In genomic region chr14:99232406-99233214, GRCh38 we compare ENCODE assay signal across 13 cellular contexts. TPM values are rescaled to one million over a fixed set of nuclear protein-coding genes. Genes with fewer than 3 reads are reported as not detected.
DNase-seq lines count a peak whose midpoint lies in the region; ATAC-seq lines count a peak whose summit lies in the region.
"Had no signal": no experiment of that assay in that cellular context is flagged by ENCODE, and none has a peak within 500 bp of the region (broad histone marks: within the 10 kb centered on the region; RNA-seq: fewer than 3 reads in every experiment).

No MANE protein-coding gene starts in this region.

- CTCF ChIA-PET in activated naive CD4-positive, alpha-beta T cell treated with anti-CD3 and anti-CD28 coated beads for 36 hours (lab: Charles Lee): interaction anchor here (0.7 to 3.9 kb wide), 6 partner anchors 9 to 427 kb away, joined by 3 to 21 read pairs (median 4); no protein-coding TSS in a partner anchor

- H3K27me3 Mint-ChIP-seq in activated naive CD4-positive, alpha-beta T cell treated with anti-CD3 and anti-CD28 coated beads for 36 hours (ENCODE audit: low read depth): no peaks in the 10 kb centered on the region
- H3K27me3 Mint-ChIP-seq in activated T-helper 1 cell treated with anti-CD3 and anti-CD28 coated beads, Interleukin-12 subunit alpha, Interleukin-12 subunit beta, Interleukin-2, Interleukin-4 antibody, amounts not matched to agents 30 ng/mL and 10 ng/mL and 1 ng/mL, durations not matched to agents 14 hours and 24 hours and 36 hours (ENCODE audit: insufficient read depth): no peaks in the 10 kb centered on the region

- ATAC-seq in GM21737 (IDR thresholded peaks at IDR 0.05; ENCODE audit: unreplicated experiment): no peak
- ATAC-seq: upper lobe of right lung had no signal

- H3K27me3 ChIP-seq in iPS-20b (ENCODE audit: insufficient read depth, low read length) (no peaks in the 10 kb centered on the region), thymus (ENCODE audit: control insufficient read depth, insufficient read depth) (no peaks in the 10 kb centered on the region)

- peak; percentile 72 for DNase-seq in activated naive CD4-positive, alpha-beta T cell treated with anti-CD3 and anti-CD28 coated beads for 36 hours
- DNase-seq in activated naive CD4-positive, alpha-beta T cell treated with anti-CD3 and anti-CD28 coated beads, Interleukin-2, amount 50 U/mL, for 16 hours: no peak
- DNase-seq in activated T-helper 1 cell treated with anti-CD3 and anti-CD28 coated beads, Interleukin-12 subunit alpha, Interleukin-12 subunit beta, Interleukin-2, Interleukin-4 antibody, amounts not matched to agents 30 ng/mL and 10 ng/mL and 1 ng/mL, durations not matched to agents 14 hours and 24 hours and 36 hours (ENCODE audit: low spot score): no peak
- no peak for DNase-seq in medulla oblongata (ENCODE audit: extremely low spot score)
- DNase-seq in D341Med (ENCODE audit: low spot score): no peak
- DNase-seq: Karpas-422, small intestine, upper lobe of right lung had no signal

- H3K4me1 Mint-ChIP-seq in activated naive CD4-positive, alpha-beta T cell treated with anti-CD3 and anti-CD28 coated beads for 36 hours (ENCODE audit: low read depth): peaks cover 94% of the 10 kb centered on the region
- H3K4me1 Mint-ChIP-seq in activated T-helper 1 cell treated with anti-CD3 and anti-CD28 coated beads, Interleukin-12 subunit alpha, Interleukin-12 subunit beta, Interleukin-2, Interleukin-4 antibody, amounts not matched to agents 30 ng/mL and 10 ng/mL and 1 ng/mL, durations not matched to agents 14 hours and 24 hours and 36 hours (ENCODE audit: low read depth): peaks cover 89% of the 10 kb centered on the region

- peak overlapping the region; percentile 13; the same call in 1 of the 2 replicates for H3K9ac ChIP-seq in iPS-20b (ENCODE audit: low read depth, low read length)

- H3K36me3 Mint-ChIP-seq in activated naive CD4-positive, alpha-beta T cell treated with anti-CD3 and anti-CD28 coated beads for 36 hours (ENCODE audit: low read depth): peaks cover 46% of the 10 kb centered on the region
- H3K36me3 Mint-ChIP-seq in activated T-helper 1 cell treated with anti-CD3 and anti-CD28 coated beads, Interleukin-12 subunit alpha, Interleukin-12 subunit beta, Interleukin-2, Interleukin-4 antibody, amounts not matched to agents 30 ng/mL and 10 ng/mL and 1 ng/mL, durations not matched to agents 14 hours and 24 hours and 36 hours (ENCODE audit: low read depth): peaks cover 24% of the 10 kb centered on the region

- H3K4me1 ChIP-seq in iPS-20b (ENCODE audit: insufficient read depth, low read length): peaks cover 14% of the 10 kb centered on the region; the same call in 1 of the 2 replicates
- peaks cover 3% of the 10 kb centered on the region for H3K4me1 ChIP-seq in thymus (ENCODE audit: control insufficient read depth, insufficient read depth, low read length)
- H3K4me1 ChIP-seq: upper lobe of right lung had no signal

- peak overlapping the region; percentile 60 for H3K4me3 Mint-ChIP-seq in activated naive CD4-positive, alpha-beta T cell treated with anti-CD3 and anti-CD28 coated beads for 36 hours
- peak overlapping the region; percentile 83 for H3K4me3 Mint-ChIP-seq in activated T-helper 1 cell treated with anti-CD3 and anti-CD28 coated beads, Interleukin-12 subunit alpha, Interleukin-12 subunit beta, Interleukin-2, Interleukin-4 antibody, amounts not matched to agents 30 ng/mL and 10 ng/mL and 1 ng/mL, durations not matched to agents 14 hours and 24 hours and 36 hours

- 70% methylated on average over 9 of the region's 9 CpGs for WGBS in thymus

- intact Hi-C loops in activated naive CD4-positive, alpha-beta T cell treated with anti-CD3 and anti-CD28 coated beads for 36 hours (cut with micrococcal nuclease): no loop called here
- intact Hi-C loops in activated T-helper 1 cell treated with anti-CD3 and anti-CD28 coated beads, Interleukin-12 subunit alpha, Interleukin-12 subunit beta, Interleukin-2, Interleukin-4 antibody, amounts not matched to agents 30 ng/mL and 10 ng/mL and 1 ng/mL, durations not matched to agents 14 hours and 24 hours and 36 hours (cut with micrococcal nuclease): loop anchor here (1.0 to 10.0 kb wide), 3 partner anchors 8 to 182 kb away; no protein-coding TSS in a partner anchor

- H3K9me3 ChIP-seq in iPS-20b (ENCODE audit: insufficient read depth, low read depth, low read length) (no peaks in the 10 kb centered on the region), thymus (ENCODE audit: control insufficient read depth) (no peaks in the 10 kb centered on the region)
- H3K9me3 ChIP-seq: upper lobe of right lung had no signal

- H3K27ac Mint-ChIP-seq in activated naive CD4-positive, alpha-beta T cell treated with anti-CD3 and anti-CD28 coated beads for 36 hours: peak overlapping the region; percentile 93
- H3K27ac Mint-ChIP-seq in activated T-helper 1 cell treated with anti-CD3 and anti-CD28 coated beads, Interleukin-12 subunit alpha, Interleukin-12 subunit beta, Interleukin-2, Interleukin-4 antibody, amounts not matched to agents 30 ng/mL and 10 ng/mL and 1 ng/mL, durations not matched to agents 14 hours and 24 hours and 36 hours: peak overlapping the region; percentile 95

- H3K27ac ChIP-seq in iPS-20b (ENCODE audit: low read length): no peak overlapping the region
- peak overlapping the region; percentile 72 for H3K27ac ChIP-seq in thymus (ENCODE audit: low read depth)
- H3K27ac ChIP-seq: RWPE1, upper lobe of right lung had no signal

- H3K36me3 ChIP-seq in iPS-20b (ENCODE audit: insufficient read depth, low read depth, low read length): no peaks in the 10 kb centered on the region
- peaks cover 79% of the 10 kb centered on the region for H3K36me3 ChIP-seq in thymus (ENCODE audit: control insufficient read depth, insufficient read depth)
- H3K36me3 ChIP-seq: upper lobe of right lung had no signal

- H3K9me3 Mint-ChIP-seq in activated naive CD4-positive, alpha-beta T cell treated with anti-CD3 and anti-CD28 coated beads for 36 hours: peaks cover 4% of the 10 kb centered on the region
- no peaks in the 10 kb centered on the region for H3K9me3 Mint-ChIP-seq in activated T-helper 1 cell treated with anti-CD3 and anti-CD28 coated beads, Interleukin-12 subunit alpha, Interleukin-12 subunit beta, Interleukin-2, Interleukin-4 antibody, amounts not matched to agents 30 ng/mL and 10 ng/mL and 1 ng/mL, durations not matched to agents 14 hours and 24 hours and 36 hours

- peak overlapping the region; percentile 63; the same call in 1 of the 2 replicates for H3K4me3 ChIP-seq in iPS-20b (ENCODE audit: low read length)
- H3K4me3 ChIP-seq in thymus (ENCODE audit: low read length): no peak overlapping the region
- H3K4me3 ChIP-seq: upper lobe of right lung had no signal

RNA-seq across cellular contexts. Expression of gene BCL11B, which starts 39.4 kb away (rescaled TPM):
- total RNA-seq in activated naive CD4-positive, alpha-beta T cell treated with anti-CD3 and anti-CD28 coated beads for 36 hours: 10 to 100 TPM; 71.7 to 71.9 TPM
- total RNA-seq in activated T-helper 1 cell treated with anti-CD3 and anti-CD28 coated beads, Interleukin-12 subunit alpha, Interleukin-12 subunit beta, Interleukin-2, Interleukin-4 antibody, amounts not matched to agents 30 ng/mL and 10 ng/mL and 1 ng/mL, durations not matched to agents 14 hours and 24 hours and 36 hours: 43.5 and 45.4 TPM in 2 replicates
- 15.1 TPM for polyA plus RNA-seq in thymus
- polyA plus RNA-seq: AG04450 had no signal
